In the genomic region with DNA sequence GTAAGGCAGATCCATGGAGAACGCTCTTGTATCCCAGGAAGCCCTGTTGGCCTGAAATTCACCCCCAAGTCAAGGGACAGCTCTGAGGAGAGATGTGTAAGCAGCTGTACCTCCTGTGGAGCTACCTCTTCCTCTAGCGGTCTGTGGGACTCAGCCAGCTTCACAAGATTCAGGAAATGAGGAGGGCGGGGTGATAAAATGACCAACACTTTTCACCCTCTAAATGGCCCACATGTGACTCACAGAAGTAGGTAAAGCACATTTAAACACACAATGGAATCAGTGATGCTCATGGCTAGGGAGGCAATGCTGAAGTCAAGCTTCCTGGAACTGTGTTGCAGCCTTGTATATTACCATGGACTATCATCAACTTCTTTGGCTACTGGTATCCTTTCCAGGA, we compare ENCODE assay signal across 20 cellular contexts. TPM values are rescaled to one million over a fixed set of nuclear protein-coding genes. Genes with fewer than 3 reads are reported as not detected.
DNase-seq lines count a peak whose midpoint lies in the region; ATAC-seq and TF ChIP-seq lines count a peak whose summit lies in the region.
"Had no signal": no experiment of that assay in that cellular context is flagged by ENCODE, and none has a peak within 500 bp of the region (broad histone marks: within the 10 kb centered on the region; RNA-seq: fewer than 3 reads in every experiment).

A gene with protein sequence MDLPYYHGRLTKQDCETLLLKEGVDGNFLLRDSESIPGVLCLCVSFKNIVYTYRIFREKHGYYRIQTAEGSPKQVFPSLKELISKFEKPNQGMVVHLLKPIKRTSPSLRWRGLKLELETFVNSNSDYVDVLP (minus strand): TSS at position 135 of the 400 bp plus-strand sequence. CDS start 120 bp downstream, at position 15.

- ATAC-seq in mucosa of descending colon: peak; percentile 55
- ATAC-seq in GM18519 (IDR thresholded peaks at IDR 0.05; ENCODE audit: low FRiP score, unreplicated experiment): no peak
- ATAC-seq: activated naive CD4-positive, alpha-beta T cell treated with anti-CD3 and anti-CD28 coated beads, Interleukin-2, amount 50 U/mL, for 72 hours; HepG2 had no signal

- H3K4me2 ChIP-seq in Loucy (ENCODE audit: low read depth, low read length, poor library complexity, severe bottlenecking): no peak within 1 kb of the TSS
- H3K4me2 ChIP-seq: hepatocyte had no signal

- H3K27ac ChIP-seq in brain microvascular endothelial cell: no peak within 1 kb of the TSS
- H3K27ac ChIP-seq: hepatocyte, SJSA1, suprapubic skin had no signal

- intact Hi-C loops in mucosa of descending colon (cut with DNase I, micrococcal nuclease): no loop called here
- intact Hi-C loops in lower leg skin (cut with DNase I; ENCODE audit: low total_unique reads): no loop called here

- H3K36me3 ChIP-seq in Loucy (ENCODE audit: insufficient read depth, low read length): no peaks in the 10 kb centered on the region
- no peaks in the 10 kb centered on the region for H3K36me3 ChIP-seq in brain microvascular endothelial cell (replicated peaks)
- no peaks in the 10 kb centered on the region for H3K36me3 ChIP-seq in mucosa of descending colon (ENCODE audit: low read depth)
- H3K36me3 ChIP-seq: SJSA1, suprapubic skin had no signal

- no peaks in the 10 kb centered on the region for H4K20me1 ChIP-seq in Loucy (ENCODE audit: insufficient read depth, low read length, poor library complexity, severe bottlenecking)

- H2AFZ ChIP-seq in Loucy (ENCODE audit: low read length): 0 out of 2 replicates have a peak within 1 kb of the TSS, but pooled peaks have one; percentile 48
- H2AFZ ChIP-seq: hepatocyte had no signal

- H3F3A ChIP-seq in Loucy (ENCODE audit: low read depth): no peaks in the 10 kb centered on the region

- WGBS in lower leg skin, 2 donors: 71 to 85% methylated on average over 3 of the region's 3 CpGs

- peaks cover 1% of the 10 kb centered on the region for H3K4me1 ChIP-seq in Loucy (ENCODE audit: insufficient read depth, low read length, poor library complexity, severe bottlenecking)
- no peaks in the 10 kb centered on the region for H3K4me1 ChIP-seq in mucosa of descending colon (ENCODE audit: low read depth)
- H3K4me1 ChIP-seq: Caco-2, SJSA1, suprapubic skin had no signal

- no peaks in the 10 kb centered on the region for H3K79me2 ChIP-seq in Loucy (ENCODE audit: insufficient read depth, low read length)
- H3K79me2 ChIP-seq: hepatocyte had no signal

- H3K9me2 ChIP-seq in Loucy (replicated peaks; ENCODE audit: low read depth, low read length): no peaks in the 10 kb centered on the region

- TF ChIP-seq CTCF in Loucy (conservative IDR thresholded peaks at IDR 0.05; ENCODE audit: low read length) (no peak), brain microvascular endothelial cell (IDR thresholded peaks at IDR 0.05; ENCODE audit: low read depth, low read length, missing control alignments) (no peak), mucosa of descending colon (IDR thresholded peaks at IDR 0.05) (no peak), lower leg skin (IDR thresholded peaks at IDR 0.05) (no peak)

- in situ Hi-C loops in brain microvascular endothelial cell (cut with HindIII; ENCODE audit: low pct_ligation_motif_present, low sequenced_read_pairs): no loop called here

- TF ChIP-seq POLR2A in lower leg skin (IDR thresholded peaks at IDR 0.05): no peak

- H3K27me3 ChIP-seq in Loucy (ENCODE audit: insufficient read depth, low read length, poor library complexity, severe bottlenecking): no peaks in the 10 kb centered on the region
- no peaks in the 10 kb centered on the region for H3K27me3 ChIP-seq in brain microvascular endothelial cell (replicated peaks)
- H3K27me3 ChIP-seq: hepatocyte, SJSA1, suprapubic skin had no signal

- DNase-seq in ELR (ENCODE audit: low read depth) (peak; percentile 63), brain microvascular endothelial cell (peak; percentile 53), mucosa of descending colon (no peak), NCI-H82 treated with DMSO at 0.1 percent for 48 hours (lab: John Stamatoyannopoulos, UW; ENCODE audit: unreplicated experiment) (no peak), lower leg skin (ENCODE audit: low spot score in 2 of 2) (no peak)
- DNase-seq: activated CD4-positive, alpha-beta T cell treated with anti-CD3 and anti-CD28 coated beads for 4 hours; AML-193; Caco-2; MV-4-11; NCI-H2029; NCI-H510A treated with DMSO at 0.1 percent for 48 hours; T-helper 2 cell had no signal

- H3K9me3 ChIP-seq in Loucy (ENCODE audit: insufficient read depth, low read depth, low read length) (no peaks in the 10 kb centered on the region), mucosa of descending colon (no peaks in the 10 kb centered on the region)
- H3K9me3 ChIP-seq: Caco-2, SJSA1, suprapubic skin had no signal

- H3K4me3 ChIP-seq in Loucy (ENCODE audit: low read length, poor library complexity, severe bottlenecking) (no peak within 1 kb of the TSS), brain microvascular endothelial cell (ENCODE audit: low read depth, low read length) (no peak within 1 kb of the TSS), mucosa of descending colon (no peak within 1 kb of the TSS), lower leg skin (ENCODE audit: low read depth, poor library complexity, severe bottlenecking) (no peak within 1 kb of the TSS)
- H3K4me3 ChIP-seq: hepatocyte, SJSA1, suprapubic skin had no signal

- no peak within 1 kb of the TSS for H3K9ac ChIP-seq in Loucy (ENCODE audit: low read depth, low read length, poor library complexity, severe bottlenecking)

RNA-seq across cellular contexts. Expression of the gene that starts here (rescaled TPM):
- total RNA-seq in mucosa of descending colon: 1 to 10 TPM in 2 of 3 donors, under 1 TPM in 1; 0.93 to 1.3 (median 1.0) TPM
- not detected for total RNA-seq in lower leg skin
- total RNA-seq: Caco-2, hepatocyte, HepG2, OCI-LY7, SJSA1, suprapubic skin had no signal

Comparison
In these comparisons a context has a peak if more than half of its experiments do, and no peak if none do; other contexts are left out.
1. DNase-seq: peak in ELR (single experiment) and brain microvascular endothelial cell (single experiment); none in mucosa of descending colon (0 of 3), NCI-H82 treated with DMSO at 0.1 percent for 48 hours (single experiment) and lower leg skin (0 of 2).